Comparison of ENCODE assay signal across 22 cellular contexts in genomic region chr16:13959626-13960025, GRCh38. TPM values are rescaled to one million over a fixed set of nuclear protein-coding genes. Genes with fewer than 3 reads are reported as not detected.
DNase-seq lines count a peak whose midpoint lies in the region; ATAC-seq, FAIRE-seq and TF ChIP-seq lines count a peak whose summit lies in the region.
"Had no signal": no experiment of that assay in that cellular context is flagged by ENCODE, and none has a peak within 500 bp of the region (broad histone marks: within the 10 kb centered on the region; RNA-seq: fewer than 3 reads in every experiment).

No MANE protein-coding gene starts in this region.

- no peak overlapping the region for H3K27ac ChIP-seq in keratinocyte (ENCODE audit: control insufficient read depth, insufficient read depth, low read length)
- peak overlapping the region; percentile 60 for H3K27ac ChIP-seq in suprapubic skin

- no peak overlapping the region for H3K9ac ChIP-seq in keratinocyte (ENCODE audit: control insufficient read depth, extremely low read depth, insufficient read depth, low read length)

- H3K4me3 ChIP-seq in keratinocyte (ENCODE audit: control insufficient read depth in 2 of 3, extremely low read depth in 1 of 3, insufficient read depth in 2 of 3, low read depth in 1 of 3, low read length in 3 of 3) (peak overlapping the region in 2 of 3 experiments; percentile 3 to 21), suprapubic skin (no peak overlapping the region)
- H3K4me3 ChIP-seq: GM12878, K562 had no signal

- no peak for TF ChIP-seq EP300 in suprapubic skin (IDR thresholded peaks at IDR 0.05)

- no peaks in the 10 kb centered on the region for H3K36me3 ChIP-seq in keratinocyte (ENCODE audit: control insufficient read depth in 2 of 2, extremely low read depth in 1 of 2, insufficient read depth in 2 of 2, low read length in 2 of 2)
- no peaks in the 10 kb centered on the region for H3K36me3 ChIP-seq in suprapubic skin

- DNase-seq in NCI-H146 treated with DMSO at 0.1 percent for 48 hours (lab: John Stamatoyannopoulos, UW; ENCODE audit: unreplicated experiment) (peak; percentile 48), dermis blood vessel endothelial cell (peak; percentile 6), keratinocyte (ENCODE audit: low read depth, low spot score) (peak; percentile 11), suprapubic skin (ENCODE audit: low spot score in 2 of 2) (no peak), putamen (ENCODE audit: low spot score) (no peak), GM19238 (ENCODE audit: insufficient read length, low spot score) (no peak), COLO829 (ENCODE audit: low spot score) (no peak)
- DNase-seq: CD4-positive, CD25-positive, alpha-beta regulatory T cell; COR-L47; DND-41; GOT3; HCEC 1CT; MM.1S; NCI-H1048; NCI-H1417 treated with DMSO at 0.1 percent for 48 hours; NCI-H2029; NCI-H524; NCI-H82 had no signal

- dilution Hi-C loops in keratinocyte (cut with MboI; ENCODE audit: extremely low pct_ligation_motif_present, low sequenced_read_pairs), result no loop called here

- H3K9me3 ChIP-seq in keratinocyte (ENCODE audit: control insufficient read depth, low read depth, low read length) (no peaks in the 10 kb centered on the region), suprapubic skin (no peaks in the 10 kb centered on the region)

- no peaks in the 10 kb centered on the region for H3K79me2 ChIP-seq in keratinocyte (ENCODE audit: control insufficient read depth, insufficient read depth, low read length)

- H2AFZ ChIP-seq in keratinocyte (ENCODE audit: control insufficient read depth, low read length), result peak overlapping the region; percentile 55

- no peak for ATAC-seq in GM21786 (IDR thresholded peaks at IDR 0.05; ENCODE audit: unreplicated experiment)
- ATAC-seq: GM12878, K562, Right ventricle myocardium inferior had no signal

- no peaks in the 10 kb centered on the region for H3K9me1 ChIP-seq in keratinocyte (ENCODE audit: control insufficient read depth, extremely low read depth, insufficient read depth, low read length)

- peak overlapping the region; percentile 71 for H3K4me2 ChIP-seq in keratinocyte (ENCODE audit: control insufficient read depth, extremely low read depth, insufficient read depth, low read depth, low read length)

- H3K4me1 ChIP-seq in keratinocyte (ENCODE audit: control insufficient read depth, extremely low read depth, insufficient read depth, low read length) (peaks cover 30% of the 10 kb centered on the region), suprapubic skin (peaks cover 36% of the 10 kb centered on the region)

- FAIRE-seq in keratinocyte (lab: Jason Lieb, UNC), result no peak
- FAIRE-seq: GM12878, K562 had no signal

- WGBS in suprapubic skin, result 48% methylated on average over 8 of the region's 8 CpGs

- no peak for TF ChIP-seq CTCF in keratinocyte (optimal IDR thresholded peaks at IDR 0.05 in 1 of 3, IDR thresholded peaks at IDR 0.05 in 1 of 3, conservative IDR thresholded peaks at IDR 0.05 in 1 of 3; ENCODE audit: extremely low read depth in 1 of 3, insufficient read depth in 2 of 3, low read length in 3 of 3)
- no peak for TF ChIP-seq CTCF in suprapubic skin (IDR thresholded peaks at IDR 0.05)

- no peaks in the 10 kb centered on the region for H3K27me3 ChIP-seq in keratinocyte (ENCODE audit: control insufficient read depth, extremely low read depth, insufficient read depth, low read length)
- no peaks in the 10 kb centered on the region for H3K27me3 ChIP-seq in suprapubic skin

- TF ChIP-seq POLR2A in suprapubic skin (IDR thresholded peaks at IDR 0.05), result no peak

- H4K20me1 ChIP-seq in keratinocyte (ENCODE audit: control insufficient read depth, extremely low read depth, insufficient read depth, low read length), result no peaks in the 10 kb centered on the region

RNA-seq across cellular contexts. Expression of gene ERCC4, which starts 39.7 kb away (rescaled TPM):
- 8.8 and 9.3 TPM in 2 replicates for total RNA-seq in dermis blood vessel endothelial cell
- 2.7 to 6.4 TPM (median 5.9 TPM) in 3 replicates for polyA plus RNA-seq in keratinocyte
- polyA plus RNA-seq in keratinocyte (2011; ENCODE audit: low read depth), result 10.0 TPM
- 2.0 and 3.3 TPM in 2 replicates for polyA plus RNA-seq in keratinocyte (2011; cell fraction: cytosol; rRNA removed)
- 6.0 and 8.8 TPM in 2 replicates for polyA plus RNA-seq in keratinocyte (2011; cell fraction: nucleus; rRNA removed)
- polyA plus RNA-seq in keratinocyte (2012; ENCODE audit: low replicate concordance), result 4.0 and 4.4 TPM in 2 replicates
- 11.9 to 16.7 TPM (median 14.6 TPM) in 3 replicates for polyA minus RNA-seq in keratinocyte
- polyA minus RNA-seq in keratinocyte (2011; cell fraction: cytosol; rRNA and poly(A)+ RNA removed), result 9.6 TPM
- polyA minus RNA-seq in keratinocyte (2011; cell fraction: nucleus; rRNA and poly(A)+ RNA removed), result 7.1 and 16.4 TPM in 2 replicates
- 1 to 10 TPM; 4.3 to 6.0 (median 5.2) TPM for total RNA-seq in suprapubic skin

Comparison
In these comparisons a context has a peak if more than half of its experiments do, and no peak if none do; other contexts are left out.
1. DNase-seq: peak in NCI-H146 treated with DMSO at 0.1 percent for 48 hours (single experiment), dermis blood vessel endothelial cell (single experiment) and keratinocyte (single experiment); none in suprapubic skin (0 of 2), putamen (single experiment), GM19238 (single experiment) and COLO829 (single experiment).